ENCODE assay signal across 24 cellular contexts in genomic region chr1:223246468-223246867, GRCh38.
"Had no signal": no experiment of that assay in that cellular context is flagged by ENCODE, and none has a peak within 500 bp of the region (broad histone marks: within the 10 kb centered on the region; RNA-seq: fewer than 3 reads in every experiment).

No MANE protein-coding gene starts in this region.

- H3K9me3 ChIP-seq: gastrocnemius medialis, ovary, psoas muscle, sigmoid colon, testis, tibial nerve, upper lobe of right lung had no signal

- DNase-seq: cortex of kidney; effector CD4-positive, alpha-beta T cell; foreskin fibroblast; gastrocnemius medialis; kidney; mesenchymal stem cell; midbrain; naive thymus-derived CD8-positive, alpha-beta T cell; nephron progenitor cell; nucleus accumbens; ovary; psoas muscle; right cardiac atrium; sigmoid colon; stimulated activated CD4-positive, alpha-beta T cell treated with anti-CD3 and anti-CD28 coated beads, Interleukin-2, amount 100 ng/mL, for 24 hours; stimulated activated naive CD8-positive, alpha-beta T cell treated with anti-CD3 and anti-CD28 coated beads, Interleukin-15, Interleukin-2, amounts not matched to agents 100 U/mL and 50 U/mL, for 24 hours; substantia nigra; testis; upper lobe of right lung had no signal

- H3K36me3 ChIP-seq: gastrocnemius medialis, ovary, sigmoid colon, tibial nerve, upper lobe of right lung had no signal

- H3K4me1 Mint-ChIP-seq: stimulated activated memory B cell treated with anti-CD40 and anti-IgM and Interleukin-4, amounts not matched to agents 10 μg/mL and 1 μg/mL and 100 μg/mL, for 72 hours had no signal

- H3K4me3 Mint-ChIP-seq: naive thymus-derived CD8-positive, alpha-beta T cell; nephron progenitor cell; stimulated activated memory B cell treated with anti-CD40 and anti-IgM and Interleukin-4, amounts not matched to agents 10 μg/mL and 1 μg/mL and 100 μg/mL, for 72 hours had no signal

- H3K36me3 Mint-ChIP-seq: stimulated activated memory B cell treated with anti-CD40 and anti-IgM and Interleukin-4, amounts not matched to agents 10 μg/mL and 1 μg/mL and 100 μg/mL, for 72 hours had no signal

- H3K4me1 ChIP-seq: psoas muscle, sigmoid colon, tibial nerve, upper lobe of right lung had no signal

- H3K4me3 ChIP-seq: gastrocnemius medialis, ovary, psoas muscle, sigmoid colon, testis, tibial nerve, upper lobe of right lung had no signal

- H3K27ac Mint-ChIP-seq: nephron progenitor cell; stimulated activated memory B cell treated with anti-CD40 and anti-IgM and Interleukin-4, amounts not matched to agents 10 μg/mL and 1 μg/mL and 100 μg/mL, for 72 hours had no signal

- ATAC-seq: esophagus mucosa; gastrocnemius medialis; left lobe of liver; naive thymus-derived CD8-positive, alpha-beta T cell; psoas muscle; right cardiac atrium; stimulated activated memory B cell treated with anti-CD40 and anti-IgM and Interleukin-4, amounts not matched to agents 10 μg/mL and 1 μg/mL and 100 μg/mL, for 72 hours; stimulated activated naive CD8-positive, alpha-beta T cell treated with anti-CD3 and anti-CD28 coated beads, Interleukin-15, Interleukin-2, amounts not matched to agents 100 U/mL and 50 U/mL, for 24 hours; upper lobe of right lung had no signal

- H3K27ac ChIP-seq: epithelial cell of prostate, gastrocnemius medialis, ovary, psoas muscle, sigmoid colon, testis, tibial nerve, upper lobe of right lung had no signal

- H3K27me3 ChIP-seq: gastrocnemius medialis, ovary, sigmoid colon, testis, tibial nerve had no signal
